Comparison of ENCODE assay signal across 20 cellular contexts in genomic region chr2:44537264-44537663, GRCh38.
"Had no signal": no experiment of that assay in that cellular context is flagged by ENCODE, and none has a peak within 500 bp of the region (broad histone marks: within the 10 kb centered on the region; RNA-seq: fewer than 3 reads in every experiment).

No MANE protein-coding gene starts in this region.

- H3K4me1 ChIP-seq: lower lobe of right lung, sigmoid colon, thyroid gland had no signal

- H3K36me3 ChIP-seq: cardiac muscle cell, lower lobe of right lung, sigmoid colon, thyroid gland had no signal

- DNase-seq: activated CD4-positive, alpha-beta T cell treated with anti-CD3 and anti-CD28 coated beads, Interleukin-2, amount 10 ng/mL, durations not matched to agents 7 days and 5 days; activated CD8-positive, alpha-beta memory T cell treated with anti-CD3 and anti-CD28 coated beads, Interleukin-2, amount 50 U/mL, for 4 hours; activated gamma-delta T cell; activated T-cell treated with anti-CD3 and anti-CD28 coated beads, Interleukin-2, amount 50 U/mL, for 48 hours; amniotic stem cell; effector memory CD8-positive, alpha-beta T cell; foreskin fibroblast; glutamatergic neuron; hippocampal formation; islet precursor cell; lower lobe of right lung; occipital lobe; posterior cingulate gyrus; sigmoid colon; stimulated activated CD4-positive, alpha-beta T cell treated with anti-CD3 and anti-CD28 coated beads, Interleukin-4, amount 100 ng/mL, for 24 hours; T1000; thyroid gland had no signal

- H3K27ac ChIP-seq: cardiac muscle cell, lower lobe of right lung, sigmoid colon, thyroid gland had no signal

- ATAC-seq: activated CD4-positive, CD25-positive, alpha-beta regulatory T cell treated with anti-CD3 and anti-CD28 coated beads, Interleukin-2, amount 50 U/mL, for 24 hours; effector memory CD8-positive, alpha-beta T cell; lower lobe of right lung; stimulated activated memory B cell treated with anti-CD40 and anti-IgM and Interleukin-4, amounts not matched to agents 10 μg/mL and 1 μg/mL and 100 μg/mL, for 72 hours had no signal

- H3K9me3 ChIP-seq: lower lobe of right lung, sigmoid colon, thyroid gland had no signal

- H3K4me3 ChIP-seq: cardiac muscle cell, lower lobe of right lung, sigmoid colon, thyroid gland had no signal

- H3K27me3 ChIP-seq: cardiac muscle cell, sigmoid colon, thyroid gland had no signal
